Comparison of ENCODE assay signal across 38 cellular contexts in the genomic region with DNA sequence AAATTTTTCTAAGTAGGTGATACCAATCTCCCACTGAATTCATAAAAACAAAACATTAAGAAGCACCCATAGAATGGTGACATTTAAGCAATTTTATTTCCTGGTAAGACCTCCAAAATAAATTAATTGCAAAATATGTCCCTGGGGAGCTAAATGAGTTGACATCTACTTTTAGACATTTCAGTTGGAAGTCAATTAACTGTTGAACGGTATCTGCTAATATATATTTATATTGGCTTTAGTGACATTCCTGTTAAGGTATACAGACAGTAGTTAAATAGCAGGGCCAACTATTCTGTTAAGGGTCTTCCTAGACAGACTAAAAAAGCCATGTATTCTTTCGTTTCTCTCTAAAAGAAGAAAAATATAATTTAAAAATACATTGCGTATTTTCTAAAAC. TPM values are rescaled to one million over a fixed set of nuclear protein-coding genes. Genes with fewer than 3 reads are reported as not detected.
"Had no signal": no experiment of that assay in that cellular context is flagged by ENCODE, and none has a peak within 500 bp of the region (broad histone marks: within the 10 kb centered on the region; RNA-seq: fewer than 3 reads in every experiment).

A gene (plus strand): TSS at position 301 of the 400 bp plus-strand sequence. CDS start 139 bp downstream, outside the sequence.

- H3K4me3 ChIP-seq: MG63 had no signal

- H3K4me2 ChIP-seq: KMS-11 had no signal

- H3K27me3 ChIP-seq: MG63 had no signal

- H3K27ac ChIP-seq: KMS-11 had no signal

- H3K36me3 ChIP-seq: MG63 had no signal

- DNase-seq: Karpas-422, Kasumi-1, MG63, MM.1S, MV-4-11, NCI-H1048, NCI-H1092, NCI-H1092 treated with DMSO at 0.1 percent for 48 hours, NCI-H1105, NCI-H1105 treated with DMSO at 0.1 percent for 48 hours, NCI-H1417, NCI-H1417 treated with DMSO at 0.1 percent for 48 hours, NCI-H1436, NCI-H1436 treated with DMSO at 0.1 percent for 48 hours, NCI-H146, NCI-H1694, NCI-H1694 treated with DMSO at 0.1 percent for 48 hours, NCI-H187, NCI-H187 treated with DMSO at 0.1 percent for 48 hours, NCI-H1930, NCI-H2029, NCI-H2029 treated with DMSO at 0.1 percent for 48 hours, NCI-H2081, NCI-H2081 treated with DMSO at 0.1 percent for 48 hours, NCI-H2107, NCI-H2171, NCI-H2171 treated with DMSO at 0.1 percent for 48 hours, NCI-H2227 treated with DMSO at 0.1 percent for 48 hours, NCI-H226, NCI-H345, NCI-H446, NCI-H446 treated with DMSO at 0.1 percent for 48 hours, NCI-H510A had no signal

RNA-seq across cellular contexts. Expression of the gene that starts here (rescaled TPM):
- total RNA-seq: LHCN-M2, M059J, MCF 10A, NCI-H460 had no signal
